Comparison of ENCODE assay signal across 9 cellular contexts in the genomic region with DNA sequence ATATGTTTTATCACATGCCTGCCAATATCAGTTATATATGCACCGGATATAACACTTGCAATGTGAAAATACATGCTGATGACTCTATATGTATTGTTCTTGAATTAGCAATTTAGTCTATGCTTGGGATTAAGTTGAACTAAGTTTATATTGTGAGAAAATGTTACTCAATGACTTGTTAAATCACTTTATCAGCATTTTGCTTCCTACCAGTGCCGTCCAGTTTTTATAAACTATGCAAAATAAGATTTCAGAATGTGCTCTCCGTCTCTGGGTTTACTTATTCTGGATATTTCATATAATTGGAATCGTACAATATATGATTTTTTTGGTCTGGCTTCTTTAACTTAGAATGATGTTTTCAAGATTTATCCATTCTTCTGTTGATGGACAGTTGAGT. TPM values are rescaled to one million over a fixed set of nuclear protein-coding genes. Genes with fewer than 3 reads are reported as not detected.
"Had no signal": no experiment of that assay in that cellular context is flagged by ENCODE, and none has a peak within 500 bp of the region (broad histone marks: within the 10 kb centered on the region; RNA-seq: fewer than 3 reads in every experiment).

No MANE protein-coding gene starts in this region.

- DNase-seq: GDM1, GF-D8 had no signal

- H3K4me3 ChIP-seq: GM12878 had no signal

- ATAC-seq: GM12878 had no signal

- FAIRE-seq: G401.6, GM12878, GM12891, GM12892, GM18507, GM19239 had no signal

RNA-seq across cellular contexts. Expression of gene SLC26A3, which starts 25.5 kb away (rescaled TPM):
- total RNA-seq: G401 had no signal
- polyA plus RNA-seq: GM12878 had no signal
